2 cellular contexts compared by ENCODE assay signal in genomic region chr2:9002313-9002636, GRCh38.
TF ChIP-seq lines count a peak whose summit lies in the region.

No MANE protein-coding gene starts in this region.

TF ChIP-seq in H1, 55 proteins besides CTCF, POLR2A, EP300 and RAD21:
- TF ChIP-seq SP1 (IDR thresholded peaks at IDR 0.05; ENCODE audit: low read depth, low read length): no peak
- TF ChIP-seq CBX8 (IDR thresholded peaks at IDR 0.05; ENCODE audit: borderline replicate concordance, low read depth, low read length): no peak
- no peak for TF ChIP-seq CREB1 (IDR thresholded peaks at IDR 0.05)
- TF ChIP-seq EGR1 (IDR thresholded peaks at IDR 0.05; ENCODE audit: borderline replicate concordance, low read depth, low read length): no peak
- TF ChIP-seq JUN (IDR thresholded peaks at IDR 0.05; ENCODE audit: low read depth, low read length): no peak
- no peak for TF ChIP-seq SP2 (IDR thresholded peaks at IDR 0.05; ENCODE audit: low read length)
- no peak for TF ChIP-seq KDM5A (IDR thresholded peaks at IDR 0.05; ENCODE audit: low read length)
- TF ChIP-seq POU5F1 (IDR thresholded peaks at IDR 0.05; ENCODE audit: low read depth, low read length): no peak
- TF ChIP-seq BCL11A (IDR thresholded peaks at IDR 0.05; ENCODE audit: low read depth in 2 of 2, low read length in 2 of 2): no peak
- TF ChIP-seq YY1 (IDR thresholded peaks at IDR 0.05; ENCODE audit: low read depth, low read length): no peak
- no peak for TF ChIP-seq RNF2 (IDR thresholded peaks at IDR 0.05; ENCODE audit: borderline replicate concordance, low read depth, low read length, missing control alignments, poor library complexity, severe bottlenecking)
- TF ChIP-seq EZH2 (IDR thresholded peaks at IDR 0.05; ENCODE audit: low read depth, low read length, severe bottlenecking): no peak
- TF ChIP-seq BRCA1 (IDR thresholded peaks at IDR 0.05; ENCODE audit: low read depth, low read length): no peak

TF ChIP-seq in neural cell, 6 proteins besides CTCF, POLR2A, EP300 and RAD21 (continued from another document):
- TF ChIP-seq REST (IDR thresholded peaks at IDR 0.05; ENCODE audit: borderline replicate concordance) (no peak), TAF1 (IDR thresholded peaks at IDR 0.05; ENCODE audit: low read depth) (no peak), EZH2 (IDR thresholded peaks at IDR 0.05; ENCODE audit: borderline replicate concordance, insufficient read depth, low read length, poor library complexity, severe bottlenecking) (no peak), SMC3 (conservative IDR thresholded peaks at IDR 0.05; ENCODE audit: poor library complexity) (no peak), POLR2AphosphoS5 (IDR thresholded peaks at IDR 0.05) (no peak)
TF ChIP-seq in neural cell: peak in this region for 0.
